In the genomic region with DNA sequence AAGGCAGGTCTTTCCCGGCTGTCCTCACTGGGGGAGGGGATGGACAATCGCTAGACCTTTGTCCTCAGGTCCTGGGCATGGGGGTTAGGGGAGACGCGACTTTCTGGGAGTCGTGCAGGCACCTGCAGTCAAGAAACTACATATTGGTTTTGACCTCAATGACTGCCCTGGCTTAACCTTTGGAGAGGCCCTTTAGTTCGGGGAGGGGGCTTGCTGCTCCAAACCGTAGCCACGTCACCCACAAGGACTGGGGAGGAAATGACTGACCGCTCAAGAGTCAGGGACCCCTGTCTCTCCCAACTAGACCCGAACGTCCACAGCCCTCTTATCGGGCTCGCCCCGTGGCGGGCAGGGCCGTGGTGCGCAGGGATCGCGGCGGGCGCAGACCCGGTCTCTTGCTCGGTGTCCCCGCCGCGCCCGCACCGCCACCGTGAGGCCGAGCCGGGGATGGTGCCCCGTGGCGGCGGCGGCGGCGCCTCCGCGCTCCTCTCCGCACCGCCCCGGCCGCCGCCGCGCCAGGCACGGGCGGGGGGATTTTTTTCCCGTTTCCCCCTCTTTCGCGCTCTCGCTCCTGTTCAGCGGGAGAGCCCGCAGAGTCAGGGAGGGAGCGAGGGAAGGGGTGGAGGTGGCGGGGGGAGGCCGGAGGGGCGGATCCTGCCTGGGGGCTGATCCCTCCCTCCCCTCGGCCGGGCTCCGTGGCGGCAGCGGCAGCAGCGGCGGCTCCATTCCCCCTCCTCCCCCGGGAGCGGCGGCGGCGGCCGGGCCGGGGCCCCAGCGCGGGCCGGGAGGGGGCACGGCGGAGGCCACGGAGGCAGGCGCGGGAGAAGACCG, we compare ENCODE assay signal across 8 cellular contexts. TPM values are rescaled to one million over a fixed set of nuclear protein-coding genes. Genes with fewer than 3 reads are reported as not detected.
DNase-seq lines count a peak whose midpoint lies in the region; TF ChIP-seq lines count a peak whose summit lies in the region.

A gene (plus strand): TSS at position 696 of the 831 bp plus-strand sequence. CDS start 3,579 bp downstream, outside the sequence.

- no peaks in the 10 kb centered on the region for H3K9me2 ChIP-seq in SU-DHL-6 (replicated peaks; ENCODE audit: insufficient read depth, low read length)

- DNase-seq in ELR (ENCODE audit: low read depth) = peak; percentile 80
- DNase-seq in HCEC 1CT = peak; percentile 65
- peak; percentile 89 for DNase-seq in NB4 (ENCODE audit: low read depth)
- peak; percentile 32 for DNase-seq in activated naive CD8-positive, alpha-beta T cell treated with anti-CD3 and anti-CD28 coated beads, Interleukin-2, amount 50 U/mL, for 16 hours (ENCODE audit: low read depth, low spot score)
- peak; percentile 86 to 88 for DNase-seq in cardiac muscle cell (ENCODE audit: low read depth in 1 of 2, low spot score in 1 of 2)
- DNase-seq in thyroid gland = peak; percentile 79 to 83

- peak within 1 kb of the TSS; percentile 63 for H3K27ac ChIP-seq in SU-DHL-6 (ENCODE audit: low read depth, low read length)
- H3K27ac ChIP-seq in cardiac muscle cell = peak within 1 kb of the TSS; percentile 100
- peak within 1 kb of the TSS; percentile 88 for H3K27ac ChIP-seq in parathyroid adenoma
- H3K27ac ChIP-seq in thyroid gland = peak within 1 kb of the TSS; percentile 93 to 98 (median 95)

- H3K4me1 ChIP-seq in cardiac muscle cell (ENCODE audit: low read depth) = peaks cover 18% of the 10 kb centered on the region
- H3K4me1 ChIP-seq in parathyroid adenoma = peaks cover 5% of the 10 kb centered on the region
- peaks cover 10 to 12% of the 10 kb centered on the region in 2 donors for H3K4me1 ChIP-seq in thyroid gland

- TF ChIP-seq POLR2A in NB4 (IDR thresholded peaks at IDR 0.05; ENCODE audit: extremely low read depth, insufficient read length) = no peak
- peak in 1 of 2 donors; percentile 48 for TF ChIP-seq POLR2A in thyroid gland (IDR thresholded peaks at IDR 0.05)

- H3K9me3 ChIP-seq in SU-DHL-6 (ENCODE audit: insufficient read depth, low read length) = no peaks in the 10 kb centered on the region
- H3K9me3 ChIP-seq in cardiac muscle cell (ENCODE audit: low read depth) = no peaks in the 10 kb centered on the region
- no peaks in the 10 kb centered on the region for H3K9me3 ChIP-seq in parathyroid adenoma (ENCODE audit: control insufficient read depth, low read length)
- H3K9me3 ChIP-seq in thyroid gland = no peaks in the 10 kb centered on the region

- H3K4me2 ChIP-seq in SU-DHL-6 (ENCODE audit: low read depth, low read length, poor library complexity, severe bottlenecking) = peak within 1 kb of the TSS; percentile 78
- peak within 1 kb of the TSS; percentile 99 for H3K4me2 ChIP-seq in parathyroid adenoma (ENCODE audit: low read length)

- WGBS in thyroid gland, 2 donors = 2% methylated on average over 21 of the region's 81 CpGs

- peaks cover 17% of the 10 kb centered on the region; the same call in 1 of the 2 replicates for H3F3A ChIP-seq in SU-DHL-6 (ENCODE audit: insufficient read depth)

- no peaks in the 10 kb centered on the region for H4K20me1 ChIP-seq in SU-DHL-6 (ENCODE audit: low read depth, low read length)

- intact Hi-C loops in thyroid gland (cut with DNase I) = loop anchor here (5.0 kb wide), 2 partner anchors 69 to 169 kb away; a partner anchor contains a TSS

- peak within 1 kb of the TSS; percentile 70 for H3K4me3 ChIP-seq in NB4 (ENCODE audit: low read depth, low read length)
- H3K4me3 ChIP-seq in SU-DHL-6 (ENCODE audit: insufficient read depth, low read length, poor library complexity, severe bottlenecking) = peak within 1 kb of the TSS; percentile 56
- peak within 1 kb of the TSS; percentile 96 for H3K4me3 ChIP-seq in cardiac muscle cell
- H3K4me3 ChIP-seq in parathyroid adenoma (ENCODE audit: low read depth, low read length) = peak within 1 kb of the TSS; percentile 85
- H3K4me3 ChIP-seq in thyroid gland (replicated peaks in 1 of 3) = peak within 1 kb of the TSS in 2 of 3 donors; percentile 66 to 69

- H3K36me3 ChIP-seq in SU-DHL-6 (ENCODE audit: low read length) (0 out of 2 replicates have a peak, but pooled peaks cover 5% of the 10 kb centered on the region), cardiac muscle cell (peaks cover 2% of the 10 kb centered on the region), parathyroid adenoma (ENCODE audit: control insufficient read depth, insufficient read depth, low read length) (no peaks in the 10 kb centered on the region), thyroid gland (peaks cover 7 to 9% of the 10 kb centered on the region in 2 donors)

- H3K27me3 ChIP-seq in SU-DHL-6 (ENCODE audit: low read length) (no peaks in the 10 kb centered on the region), cardiac muscle cell (no peaks in the 10 kb centered on the region), parathyroid adenoma (ENCODE audit: control insufficient read depth, insufficient read depth, low read length) (no peaks in the 10 kb centered on the region), thyroid gland (no peaks in the 10 kb centered on the region)

- peaks cover 28% of the 10 kb centered on the region for H3K79me2 ChIP-seq in SU-DHL-6 (ENCODE audit: insufficient read depth, low read length)
- peaks cover 25% of the 10 kb centered on the region for H3K79me2 ChIP-seq in parathyroid adenoma

- peak within 1 kb of the TSS; percentile 90 for H2AFZ ChIP-seq in SU-DHL-6 (ENCODE audit: low read depth, low read length, severe bottlenecking)
- H2AFZ ChIP-seq in parathyroid adenoma = peak within 1 kb of the TSS; percentile 90

- H3K9ac ChIP-seq in SU-DHL-6 (ENCODE audit: low read length) (peak within 1 kb of the TSS; percentile 58), parathyroid adenoma (no peak within 1 kb of the TSS)

- TF ChIP-seq CTCF in NB4 (IDR thresholded peaks at IDR 0.05; ENCODE audit: low read depth, low read length) (no peak), SU-DHL-6 (IDR thresholded peaks at IDR 0.05; ENCODE audit: insufficient read depth, low read length, poor library complexity, severe bottlenecking) (peak; percentile 33), cardiac muscle cell (IDR thresholded peaks at IDR 0.05; ENCODE audit: low read depth, low read length) (peak; percentile 33), parathyroid adenoma (IDR thresholded peaks at IDR 0.05) (peak; percentile 37), thyroid gland (IDR thresholded peaks at IDR 0.05) (peak in 5 of 6 experiments; percentile 16 to 94 (median 84))

RNA-seq across cellular contexts. Expression of the gene that starts here (rescaled TPM):
- total RNA-seq in cardiac muscle cell = 17.3 and 22.3 TPM in 2 replicates
- 9.4 and 15.9 TPM in 2 replicates for polyA plus RNA-seq in cardiac muscle cell
- total RNA-seq in thyroid gland = 10 to 100 TPM; 21.5 to 55.1 (median 35.3) TPM

Comparison
In these comparisons a context has a peak if more than half of its experiments do, and no peak if none do; other contexts are left out.
1. Peak in every context shown above with its lines: DNase-seq, H3K4me3 ChIP-seq and H3K27ac ChIP-seq.
2. DNase-seq: peak in every context shown above with its lines; median percentile 89 in NB4; 87 in cardiac muscle cell; 81 in thyroid gland; 80 in ELR; 65 in HCEC 1CT; 32 in activated naive CD8-positive, alpha-beta T cell treated with anti-CD3 and anti-CD28 coated beads, Interleukin-2, amount 50 U/mL, for 16 hours.